ENCODE assay signal across 8 cellular contexts in the genomic region with DNA sequence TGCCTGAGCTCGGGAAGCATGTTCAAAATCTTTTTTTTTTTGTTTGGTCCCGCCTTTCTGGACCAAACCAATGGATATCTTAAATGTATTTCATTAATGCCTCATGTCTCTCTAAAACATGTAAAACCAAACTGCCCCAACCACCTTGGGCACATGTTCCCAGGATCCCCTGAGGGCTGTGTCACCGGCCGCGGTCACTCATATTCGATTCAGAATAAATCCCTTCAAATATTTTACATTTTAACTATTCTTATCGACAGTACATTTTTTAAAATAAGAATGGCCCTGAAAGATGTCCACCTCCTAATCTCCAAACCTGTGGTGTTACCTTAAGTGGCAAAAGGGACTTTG.
DNase-seq lines count a peak whose midpoint lies in the region; ATAC-seq and TF ChIP-seq lines count a peak whose summit lies in the region.
"Had no signal": no experiment of that assay in that cellular context is flagged by ENCODE, and none has a peak within 500 bp of the region (broad histone marks: within the 10 kb centered on the region; RNA-seq: fewer than 3 reads in every experiment).

No MANE protein-coding gene starts in this region.

- no peak for ATAC-seq in stimulated activated naive CD8-positive, alpha-beta T cell treated with anti-CD3 and anti-CD28 coated beads, Interleukin-15, Interleukin-2, amounts not matched to agents 100 U/mL and 50 U/mL, for 24 hours
- ATAC-seq: left lobe of liver had no signal

- H3K9me3 Mint-ChIP-seq in stimulated activated naive CD8-positive, alpha-beta T cell treated with anti-CD3 and anti-CD28 coated beads, Interleukin-15, Interleukin-2, amounts not matched to agents 100 ng/mL and 50 ng/mL, for 24 hours = no peaks in the 10 kb centered on the region

- H3K4me3 ChIP-seq in foreskin fibroblast (ENCODE audit: low read depth in 1 of 2, low read length in 2 of 2) = peak overlapping the region; percentile 58 to 93

- H3K27ac Mint-ChIP-seq in stimulated activated naive CD8-positive, alpha-beta T cell treated with anti-CD3 and anti-CD28 coated beads, Interleukin-15, Interleukin-2, amounts not matched to agents 100 ng/mL and 50 ng/mL, for 24 hours = peak overlapping the region; percentile 76

- peaks cover 25% of the 10 kb centered on the region for H3K36me3 Mint-ChIP-seq in stimulated activated naive CD8-positive, alpha-beta T cell treated with anti-CD3 and anti-CD28 coated beads, Interleukin-15, Interleukin-2, amounts not matched to agents 100 ng/mL and 50 ng/mL, for 24 hours (ENCODE audit: low read depth)

- H3K4me1 Mint-ChIP-seq in stimulated activated naive CD8-positive, alpha-beta T cell treated with anti-CD3 and anti-CD28 coated beads, Interleukin-15, Interleukin-2, amounts not matched to agents 100 ng/mL and 50 ng/mL, for 24 hours (ENCODE audit: low read depth) = peaks cover 34% of the 10 kb centered on the region

- H3K4me3 Mint-ChIP-seq in stimulated activated naive CD8-positive, alpha-beta T cell treated with anti-CD3 and anti-CD28 coated beads, Interleukin-15, Interleukin-2, amounts not matched to agents 100 ng/mL and 50 ng/mL, for 24 hours = peak overlapping the region; percentile 97

- no peak for TF ChIP-seq CTCF in foreskin fibroblast (IDR thresholded peaks at IDR 0.05; ENCODE audit: low read depth, low read length)

- no peak for DNase-seq in stimulated activated naive CD8-positive, alpha-beta T cell treated with anti-CD3 and anti-CD28 coated beads, Interleukin-15, Interleukin-2, amounts not matched to agents 100 U/mL and 50 U/mL, for 24 hours
- no peak for DNase-seq in foreskin fibroblast
- DNase-seq in activated CD4-positive, CD25-positive, alpha-beta regulatory T cell (lab: John Stamatoyannopoulos, UW) = no peak
- DNase-seq in pons (ENCODE audit: low spot score) = no peak
- DNase-seq in stimulated activated CD4-positive, alpha-beta T cell treated with anti-CD3 and anti-CD28 coated beads, Interleukin-4, amount 100 ng/mL, for 4 hours = no peak
- DNase-seq: GDM1 had no signal

- H3K27me3 Mint-ChIP-seq in stimulated activated naive CD8-positive, alpha-beta T cell treated with anti-CD3 and anti-CD28 coated beads, Interleukin-15, Interleukin-2, amounts not matched to agents 100 ng/mL and 50 ng/mL, for 24 hours = no peaks in the 10 kb centered on the region
